In the genomic region with DNA sequence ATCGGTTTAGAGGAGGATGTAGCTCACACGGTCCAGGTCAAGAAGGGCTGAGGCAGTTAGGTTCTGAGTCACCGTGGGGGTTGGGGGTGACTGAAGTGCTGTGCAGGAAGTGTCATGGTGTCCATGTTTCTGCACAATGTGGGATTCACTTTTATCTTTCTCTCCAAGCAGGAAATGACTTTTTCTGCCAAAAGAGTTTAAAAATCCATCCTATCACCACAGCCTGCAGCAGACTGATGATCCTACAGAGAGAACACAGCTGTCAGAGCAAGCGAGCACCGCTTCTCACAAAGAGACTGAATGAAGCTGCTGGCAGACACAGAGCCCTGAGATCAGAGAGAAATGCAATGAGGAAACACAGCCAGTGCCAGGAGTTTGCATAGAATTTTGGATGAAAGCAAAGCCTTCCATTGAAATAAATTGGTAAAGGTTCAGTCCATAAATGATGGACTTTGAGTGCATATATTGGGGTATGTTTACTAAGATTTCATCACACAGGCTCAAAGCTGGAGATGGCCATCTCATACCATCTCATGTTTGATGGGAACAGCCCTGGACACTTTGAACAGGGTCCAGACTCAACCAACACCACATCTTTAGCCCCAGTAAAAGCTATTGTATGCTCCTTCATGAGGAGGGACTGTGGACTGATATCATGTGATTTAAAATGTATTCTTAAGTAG, we compare ENCODE assay signal across 12 cellular contexts.
DNase-seq lines count a peak whose midpoint lies in the region; ATAC-seq and TF ChIP-seq lines count a peak whose summit lies in the region.
"Had no signal": no experiment of that assay in that cellular context is flagged by ENCODE, and none has a peak within 500 bp of the region (broad histone marks: within the 10 kb centered on the region; RNA-seq: fewer than 3 reads in every experiment).

No MANE protein-coding gene starts in this region.

- in situ Hi-C loops in astrocyte of the spinal cord (cut with HindIII; ENCODE audit: low sequenced_read_pairs), result no loop called here

- TF ChIP-seq CTCF in astrocyte of the spinal cord (IDR thresholded peaks at IDR 0.05; ENCODE audit: low read depth, low read length), result no peak

- intact Hi-C loops in Right ventricle myocardium inferior (cut with DNase I), result loop anchor here (5.0 to 10.0 kb wide), 2 partner anchors 539 to 706 kb away; no protein-coding TSS in a partner anchor
- intact Hi-C loops in cardiac septum (cut with DNase I), result no loop called here

- no peak overlapping the region for H3K27ac Mint-ChIP-seq in natural killer cell treated with Interleukin-12 subunit alpha and Interleukin-12 subunit beta and Interleukin-15 and Interleukin-18, amount 100 ng/mL, for 72 hours
- H3K27ac Mint-ChIP-seq: activated naive CD8-positive, alpha-beta T cell treated with anti-CD3 and anti-CD28 coated beads, Interleukin-2, amount 50 U/mL, for 24 hours had no signal

- no peaks in the 10 kb centered on the region for H3K27me3 Mint-ChIP-seq in natural killer cell treated with Interleukin-12 subunit alpha and Interleukin-12 subunit beta and Interleukin-15 and Interleukin-18, amount 100 ng/mL, for 72 hours
- H3K27me3 Mint-ChIP-seq: activated naive CD8-positive, alpha-beta T cell treated with anti-CD3 and anti-CD28 coated beads, Interleukin-2, amount 50 U/mL, for 24 hours had no signal

- H3K4me3 Mint-ChIP-seq in natural killer cell treated with Interleukin-12 subunit alpha and Interleukin-12 subunit beta and Interleukin-15 and Interleukin-18, amount 100 ng/mL, for 72 hours, result no peak overlapping the region
- H3K4me3 Mint-ChIP-seq: activated naive CD8-positive, alpha-beta T cell treated with anti-CD3 and anti-CD28 coated beads, Interleukin-2, amount 50 U/mL, for 24 hours had no signal

- H3K4me3 ChIP-seq in astrocyte of the spinal cord (ENCODE audit: low read depth, low read length), result no peak overlapping the region
- H3K4me3 ChIP-seq: SK-N-MC had no signal

- peaks cover 13% of the 10 kb centered on the region for H3K9me3 Mint-ChIP-seq in natural killer cell treated with Interleukin-12 subunit alpha and Interleukin-12 subunit beta and Interleukin-15 and Interleukin-18, amount 100 ng/mL, for 72 hours

- no peaks in the 10 kb centered on the region for H3K4me1 Mint-ChIP-seq in natural killer cell treated with Interleukin-12 subunit alpha and Interleukin-12 subunit beta and Interleukin-15 and Interleukin-18, amount 100 ng/mL, for 72 hours (ENCODE audit: low read depth in 2 of 2)
- H3K4me1 Mint-ChIP-seq: activated naive CD8-positive, alpha-beta T cell treated with anti-CD3 and anti-CD28 coated beads, Interleukin-2, amount 50 U/mL, for 24 hours had no signal

- H3K36me3 Mint-ChIP-seq in natural killer cell treated with Interleukin-12 subunit alpha and Interleukin-12 subunit beta and Interleukin-15 and Interleukin-18, amount 100 ng/mL, for 72 hours, result no peaks in the 10 kb centered on the region

- DNase-seq in Right ventricle myocardium inferior (ENCODE audit: missing footprints), result no peak
- DNase-seq in cardiac septum (ENCODE audit: low spot score), result no peak
- peak; percentile 41 for DNase-seq in astrocyte of the spinal cord (ENCODE audit: low read depth, low spot score)
- DNase-seq in islet precursor cell, result peak; percentile 59
- DNase-seq in natural killer cell treated with Interleukin-12 subunit alpha and Interleukin-12 subunit beta and Interleukin-15 and Interleukin-18, amount 100 ng/mL, for 72 hours (ENCODE audit: low spot score), result no peak
- DNase-seq in activated gamma-delta T cell (lab: John Stamatoyannopoulos, UW), result no peak
- DNase-seq in NCI-H2081 (lab: John Stamatoyannopoulos, UW), result no peak
- DNase-seq: activated naive CD8-positive, alpha-beta T cell treated with anti-CD3 and anti-CD28 coated beads, Interleukin-2, amount 50 U/mL, for 24 hours; DMS79 treated with DMSO at 0.1 percent for 48 hours; kidney had no signal

- ATAC-seq in Right ventricle myocardium inferior (peak; percentile 69), GM19324 (IDR thresholded peaks at IDR 0.05; ENCODE audit: low FRiP score, unreplicated experiment) (no peak)
- ATAC-seq in natural killer cell treated with Interleukin-12 subunit alpha and Interleukin-12 subunit beta and Interleukin-15 and Interleukin-18, amount 100 ng/mL, for 72 hours, result no peak
- ATAC-seq: activated naive CD8-positive, alpha-beta T cell treated with anti-CD3 and anti-CD28 coated beads, Interleukin-2, amount 50 U/mL, for 24 hours had no signal

Comparison
In these comparisons a context has a peak if more than half of its experiments do, and no peak if none do; other contexts are left out.
1. DNase-seq: peak in astrocyte of the spinal cord (single experiment) and islet precursor cell (single experiment); none in Right ventricle myocardium inferior (single experiment), cardiac septum (single experiment), natural killer cell treated with Interleukin-12 subunit alpha and Interleukin-12 subunit beta and Interleukin-15 and Interleukin-18, amount 100 ng/mL, for 72 hours (single experiment), activated gamma-delta T cell (single experiment) and NCI-H2081 (0 of 2).